In genomic region chr3:49856181-49857005, GRCh38 we compare ENCODE assay signal across 1 cellular context.
A peak's percentile ranks its signal among the peaks of the same experiment; 100 is the strongest.
TF ChIP-seq lines count a peak whose summit lies in the region.

TRAIP (minus strand) TSS chr3:49856564; CDS start chr3:49856453, 111 bp downstream.

TF ChIP-seq in HepG2, 621 proteins besides CTCF, POLR2A, EP300 and RAD21 (continued from another document and continues in another):
- TF ChIP-seq, protein P1, sequence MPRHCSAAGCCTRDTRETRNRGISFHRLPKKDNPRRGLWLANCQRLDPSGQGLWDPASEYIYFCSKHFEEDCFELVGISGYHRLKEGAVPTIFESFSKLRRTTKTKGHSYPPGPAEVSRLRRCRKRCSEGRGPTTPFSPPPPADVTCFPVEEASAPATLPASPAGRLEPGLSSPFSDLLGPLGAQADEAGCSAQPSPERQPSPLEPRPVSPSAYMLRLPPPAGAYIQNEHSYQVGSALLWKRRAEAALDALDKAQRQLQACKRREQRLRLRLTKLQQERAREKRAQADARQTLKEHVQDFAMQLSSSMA (CRISPR knock-in tag; IDR thresholded peaks at IDR 0.05): 0 out of 2 replicates have a peak, but pooled peaks have one; percentile 62
- TF ChIP-seq SPEN (CRISPR knock-in tag; IDR thresholded peaks at IDR 0.05; ENCODE audit: low read depth): peak; percentile 37; the same call in 1 of the 2 replicates
- TF ChIP-seq TSC22D2 (CRISPR knock-in tag; IDR thresholded peaks at IDR 0.05; ENCODE audit: borderline replicate concordance): no peak
- TF ChIP-seq ZNF557 (CRISPR knock-in tag; IDR thresholded peaks at IDR 0.05): no peak
- peak; percentile 49; the same call in 1 of the 2 replicates for TF ChIP-seq SNAPC4 (CRISPR knock-in tag; IDR thresholded peaks at IDR 0.05)
- TF ChIP-seq ZC3H4 (CRISPR knock-in tag; IDR thresholded peaks at IDR 0.05; ENCODE audit: borderline replicate concordance): no peak
- TF ChIP-seq ZFP37 (CRISPR knock-in tag; IDR thresholded peaks at IDR 0.05; ENCODE audit: borderline replicate concordance): no peak
- TF ChIP-seq KMT2A (CRISPR knock-in tag; IDR thresholded peaks at IDR 0.05): peak; percentile 81
- TF ChIP-seq ZNF552 (CRISPR knock-in tag; IDR thresholded peaks at IDR 0.05; ENCODE audit: borderline replicate concordance): 0 out of 2 replicates have a peak, but pooled peaks have one; percentile 46
- TF ChIP-seq SRY (CRISPR knock-in tag; IDR thresholded peaks at IDR 0.05): peak; percentile 68; the same call in 1 of the 2 replicates
- TF ChIP-seq MED8 (CRISPR knock-in tag; IDR thresholded peaks at IDR 0.05; ENCODE audit: insufficient replicate concordance): no peak
- TF ChIP-seq TAF15 (IDR thresholded peaks at IDR 0.05; ENCODE audit: low read depth, low read length, poor library complexity, severe bottlenecking): no peak
- TF ChIP-seq ZBTB7A (CRISPR knock-in tag; IDR thresholded peaks at IDR 0.05): no peak
- no peak for TF ChIP-seq ZNF281 (CRISPR knock-in tag; IDR thresholded peaks at IDR 0.05; ENCODE audit: borderline replicate concordance)
- TF ChIP-seq, protein P2, sequence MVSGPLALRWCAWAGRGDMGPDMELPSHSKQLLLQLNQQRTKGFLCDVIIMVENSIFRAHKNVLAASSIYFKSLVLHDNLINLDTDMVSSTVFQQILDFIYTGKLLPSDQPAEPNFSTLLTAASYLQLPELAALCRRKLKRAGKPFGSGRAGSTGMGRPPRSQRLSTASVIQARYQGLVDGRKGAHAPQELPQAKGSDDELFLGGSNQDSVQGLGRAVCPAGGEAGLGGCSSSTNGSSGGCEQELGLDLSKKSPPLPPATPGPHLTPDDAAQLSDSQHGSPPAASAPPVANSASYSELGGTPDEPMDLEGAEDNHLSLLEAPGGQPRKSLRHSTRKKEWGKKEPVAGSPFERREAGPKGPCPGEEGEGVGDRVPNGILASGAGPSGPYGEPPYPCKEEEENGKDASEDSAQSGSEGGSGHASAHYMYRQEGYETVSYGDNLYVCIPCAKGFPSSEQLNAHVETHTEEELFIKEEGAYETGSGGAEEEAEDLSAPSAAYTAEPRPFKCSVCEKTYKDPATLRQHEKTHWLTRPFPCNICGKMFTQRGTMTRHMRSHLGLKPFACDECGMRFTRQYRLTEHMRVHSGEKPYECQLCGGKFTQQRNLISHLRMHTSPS (CRISPR knock-in tag; IDR thresholded peaks at IDR 0.05; ENCODE audit: low read depth): 0 out of 2 replicates have a peak, but pooled peaks have one; percentile 18
- peak; percentile 66 for TF ChIP-seq NR0B2 (CRISPR knock-in tag; IDR thresholded peaks at IDR 0.05)
- no peak for TF ChIP-seq ZNF709 (CRISPR knock-in tag; IDR thresholded peaks at IDR 0.05)
- no peak for TF ChIP-seq ZNF549 (CRISPR knock-in tag; IDR thresholded peaks at IDR 0.05)
- no peak; the same call in 1 of the 2 replicates for TF ChIP-seq ZNF562 (CRISPR knock-in tag; IDR thresholded peaks at IDR 0.05; ENCODE audit: borderline replicate concordance)
- peak; percentile 16 for TF ChIP-seq IKZF4 (CRISPR knock-in tag; IDR thresholded peaks at IDR 0.05; ENCODE audit: borderline replicate concordance, low read depth, not compliant biosample characterization)
- TF ChIP-seq ZSCAN20 (CRISPR knock-in tag; IDR thresholded peaks at IDR 0.05; ENCODE audit: borderline replicate concordance): no peak
- no peak for TF ChIP-seq ZNF782 (CRISPR knock-in tag; IDR thresholded peaks at IDR 0.05; ENCODE audit: borderline replicate concordance)
- no peak for TF ChIP-seq ZNF18 (CRISPR knock-in tag; IDR thresholded peaks at IDR 0.05; ENCODE audit: insufficient replicate concordance)
- 0 out of 2 replicates have a peak, but pooled peaks have one; percentile 6 for TF ChIP-seq RXRB (CRISPR knock-in tag; IDR thresholded peaks at IDR 0.05; ENCODE audit: borderline replicate concordance)
- TF ChIP-seq, protein P3, sequence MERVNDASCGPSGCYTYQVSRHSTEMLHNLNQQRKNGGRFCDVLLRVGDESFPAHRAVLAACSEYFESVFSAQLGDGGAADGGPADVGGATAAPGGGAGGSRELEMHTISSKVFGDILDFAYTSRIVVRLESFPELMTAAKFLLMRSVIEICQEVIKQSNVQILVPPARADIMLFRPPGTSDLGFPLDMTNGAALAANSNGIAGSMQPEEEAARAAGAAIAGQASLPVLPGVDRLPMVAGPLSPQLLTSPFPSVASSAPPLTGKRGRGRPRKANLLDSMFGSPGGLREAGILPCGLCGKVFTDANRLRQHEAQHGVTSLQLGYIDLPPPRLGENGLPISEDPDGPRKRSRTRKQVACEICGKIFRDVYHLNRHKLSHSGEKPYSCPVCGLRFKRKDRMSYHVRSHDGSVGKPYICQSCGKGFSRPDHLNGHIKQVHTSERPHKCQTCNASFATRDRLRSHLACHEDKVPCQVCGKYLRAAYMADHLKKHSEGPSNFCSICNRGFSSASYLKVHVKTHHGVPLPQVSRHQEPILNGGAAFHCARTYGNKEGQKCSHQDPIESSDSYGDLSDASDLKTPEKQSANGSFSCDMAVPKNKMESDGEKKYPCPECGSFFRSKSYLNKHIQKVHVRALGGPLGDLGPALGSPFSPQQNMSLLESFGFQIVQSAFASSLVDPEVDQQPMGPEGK (CRISPR knock-in tag; IDR thresholded peaks at IDR 0.05): no peak; the same call in 1 of the 2 replicates
- no peak for TF ChIP-seq SAFB2 (CRISPR knock-in tag; IDR thresholded peaks at IDR 0.05; ENCODE audit: borderline replicate concordance, low read depth)
- TF ChIP-seq ZNF362 (CRISPR knock-in tag; IDR thresholded peaks at IDR 0.05; ENCODE audit: borderline replicate concordance): no peak
- TF ChIP-seq JARID2 (CRISPR knock-in tag; IDR thresholded peaks at IDR 0.05; ENCODE audit: insufficient replicate concordance): no peak
- 0 out of 2 replicates have a peak, but pooled peaks have one; percentile 34 for TF ChIP-seq ZNF879 (CRISPR knock-in tag; IDR thresholded peaks at IDR 0.05)
- no peak for TF ChIP-seq ZNF550 (CRISPR knock-in tag; IDR thresholded peaks at IDR 0.05; ENCODE audit: borderline replicate concordance)
- no peak for TF ChIP-seq ZMAT5 (CRISPR knock-in tag; IDR thresholded peaks at IDR 0.05; ENCODE audit: borderline replicate concordance, low read depth)
